ENCODE assay signal across 1 cellular context in the genomic region with DNA sequence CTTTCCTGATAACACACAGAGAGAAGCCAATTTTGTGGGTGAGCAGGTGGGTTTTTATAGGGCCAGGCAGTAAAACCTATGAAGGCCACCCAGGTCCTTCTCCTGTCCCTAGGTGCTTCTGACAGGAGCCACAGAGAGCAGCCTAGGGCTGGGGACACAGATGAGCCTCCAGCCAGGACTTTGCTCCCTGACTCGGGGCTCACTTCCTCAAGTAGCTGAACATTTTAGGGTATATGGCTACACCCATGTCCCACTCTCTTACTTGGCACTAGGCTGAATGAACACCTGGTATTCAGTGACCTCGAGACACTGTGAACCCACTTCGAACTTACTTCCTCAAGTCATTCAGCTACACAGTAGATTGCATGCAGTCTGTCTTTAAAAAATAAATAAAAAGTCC.
TF ChIP-seq lines count a peak whose summit lies in the region.

No MANE protein-coding gene starts in this region.

TF ChIP-seq in HepG2, 621 proteins besides CTCF, POLR2A, EP300 and RAD21 (continued from another document):
- TF ChIP-seq ZNF775 (CRISPR knock-in tag; IDR thresholded peaks at IDR 0.05; ENCODE audit: borderline replicate concordance) (no peak), SALL2 (CRISPR knock-in tag; IDR thresholded peaks at IDR 0.05) (no peak), ZKSCAN8 (CRISPR knock-in tag; IDR thresholded peaks at IDR 0.05; ENCODE audit: borderline replicate concordance) (no peak), ATF7-NPFF (CRISPR knock-in tag; IDR thresholded peaks at IDR 0.05; ENCODE audit: low read depth) (no peak), NFE2 (CRISPR knock-in tag; IDR thresholded peaks at IDR 0.05) (no peak), ZNF138 (CRISPR knock-in tag; IDR thresholded peaks at IDR 0.05; ENCODE audit: low read depth) (no peak)
- TF ChIP-seq, protein P1, sequence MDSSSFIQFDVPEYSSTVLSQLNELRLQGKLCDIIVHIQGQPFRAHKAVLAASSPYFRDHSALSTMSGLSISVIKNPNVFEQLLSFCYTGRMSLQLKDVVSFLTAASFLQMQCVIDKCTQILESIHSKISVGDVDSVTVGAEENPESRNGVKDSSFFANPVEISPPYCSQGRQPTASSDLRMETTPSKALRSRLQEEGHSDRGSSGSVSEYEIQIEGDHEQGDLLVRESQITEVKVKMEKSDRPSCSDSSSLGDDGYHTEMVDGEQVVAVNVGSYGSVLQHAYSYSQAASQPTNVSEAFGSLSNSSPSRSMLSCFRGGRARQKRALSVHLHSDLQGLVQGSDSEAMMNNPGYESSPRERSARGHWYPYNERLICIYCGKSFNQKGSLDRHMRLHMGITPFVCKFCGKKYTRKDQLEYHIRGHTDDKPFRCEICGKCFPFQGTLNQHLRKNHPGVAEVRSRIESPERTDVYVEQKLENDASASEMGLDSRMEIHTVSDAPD (CRISPR knock-in tag; IDR thresholded peaks at IDR 0.05): no peak
